Comparison of ENCODE assay signal across 8 cellular contexts in the genomic region with DNA sequence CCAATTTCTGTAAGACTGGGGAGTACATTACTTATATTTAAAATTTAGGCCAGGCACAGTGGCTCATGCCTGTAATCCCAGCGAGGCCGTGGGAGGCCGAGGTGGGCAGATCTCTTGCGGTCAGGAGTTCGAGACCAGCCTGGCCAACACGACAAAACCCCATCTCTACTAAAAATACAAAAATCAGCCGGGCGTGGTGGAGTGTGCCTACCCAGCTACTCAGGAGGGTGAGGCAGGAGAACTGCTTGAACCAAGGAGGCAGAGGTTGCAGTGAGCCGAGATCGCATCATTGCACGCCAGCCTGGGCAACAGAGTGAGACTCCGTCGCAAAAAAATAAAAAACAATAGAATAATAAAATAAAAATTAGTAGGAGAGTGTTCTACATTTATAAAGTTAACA. TPM values are rescaled to one million over a fixed set of nuclear protein-coding genes. Genes with fewer than 3 reads are reported as not detected.
DNase-seq lines count a peak whose midpoint lies in the region; ATAC-seq, FAIRE-seq and TF ChIP-seq lines count a peak whose summit lies in the region.
"Not testable (repeated sequence)": the region's sequence is repeated elsewhere in the genome, so short reads cannot be mapped to it uniquely, and the experiment has no call there.

No MANE protein-coding gene starts in this region.

- FAIRE-seq in K562 (lab: Jason Lieb, UNC): not testable (repeated sequence)

- not testable (repeated sequence) for H3K27me3 Mint-ChIP-seq in CD8-positive, alpha-beta memory T cell; WTC11 (ENCODE audit: low read depth); naive B cell
- H3K27me3 Mint-ChIP-seq in glutamatergic neuron (ENCODE audit: unreplicated experiment): peaks cover 18% of the 10 kb centered on the region

- not testable (repeated sequence) for H3K36me3 ChIP-seq in CD8-positive, alpha-beta memory T cell (ENCODE audit: insufficient read depth, low read length); KMS-11 (ENCODE audit: insufficient read depth); K562 (ENCODE audit: control insufficient read depth, insufficient read depth, low read length); rectal smooth muscle tissue (ENCODE audit: control insufficient read depth, insufficient read depth, low read length); upper lobe of right lung

- intact Hi-C loops in K562 (cut with micrococcal nuclease): loop anchor here (5.0 kb wide), 2 partner anchors 34 to 104 kb away; partner anchors contain the start of gene MKRN2
- intact Hi-C loops in upper lobe of right lung (cut with DNase I): not testable (repeated sequence)

- DNase-seq in CD8-positive, alpha-beta memory T cell; WTC11 (ENCODE audit: low spot score); K562 (ENCODE audit: extremely low read depth in 1 of 4, low spot score in 3 of 4); glutamatergic neuron; naive B cell; upper lobe of right lung: not testable (repeated sequence)

- CTCF ChIA-PET in CD8-positive, alpha-beta memory T cell (lab: Charles Lee); K562 (lab: Yijun Ruan, JAX; ENCODE audit: low intra/inter-chr PET ratio): not testable (repeated sequence)
- CTCF ChIA-PET in WTC11 (lab: Charles Lee): interaction anchor here (0.6 kb wide), 1 partner anchor 72 kb away, joined by 3 read pairs; no protein-coding TSS in a partner anchor

- H3K4me1 ChIP-seq in CD8-positive, alpha-beta memory T cell (ENCODE audit: insufficient read depth, low read length): peaks cover 49% of the 10 kb centered on the region
- peaks cover 34% of the 10 kb centered on the region for H3K4me1 ChIP-seq in KMS-11 (ENCODE audit: low read depth, poor library complexity, severe bottlenecking)
- H3K4me1 ChIP-seq in K562 (replicated peaks in 1 of 2; ENCODE audit: control insufficient read depth in 2 of 2, insufficient read depth in 2 of 2, low read length in 2 of 2): peaks cover 32 to 41% of the 10 kb centered on the region in 2 experiments
- peaks cover 12% of the 10 kb centered on the region for H3K4me1 ChIP-seq in rectal smooth muscle tissue (ENCODE audit: control insufficient read depth, insufficient read depth, low read length)
- peaks cover 61% of the 10 kb centered on the region for H3K4me1 ChIP-seq in upper lobe of right lung

- TF ChIP-seq RAD21 in K562 (CRISPR knock-in tag; conservative IDR thresholded peaks at IDR 0.05 in 1 of 2, IDR thresholded peaks at IDR 0.05 in 1 of 2): not testable (repeated sequence)

- BruUV-seq in K562 (replicated peaks; lab: Mats Ljungman, UMichigan): not testable (repeated sequence)

- H3K9me3 Mint-ChIP-seq in CD8-positive, alpha-beta memory T cell; WTC11; naive B cell: not testable (repeated sequence)
- H3K9me3 Mint-ChIP-seq in glutamatergic neuron (ENCODE audit: unreplicated experiment): peaks cover 16% of the 10 kb centered on the region

- 55% methylated on average over 13 of the region's 13 CpGs for WGBS in K562 (ENCODE audit: insufficient coverage, low coverage, missing lambda C conversion rate)

- not testable (repeated sequence) for H3K9ac ChIP-seq in KMS-11; rectal smooth muscle tissue (ENCODE audit: low read length)
- peak overlapping the region; percentile 76 to 98; a peak in 3 of 4 replicates for H3K9ac ChIP-seq in K562 (ENCODE audit: insufficient read depth in 1 of 2, low read depth in 2 of 2, low read length in 2 of 2)

- POLR2A ChIA-PET in CD8-positive, alpha-beta memory T cell (lab: Charles Lee); WTC11 (lab: Charles Lee): not testable (repeated sequence)
- POLR2A ChIA-PET in K562 (lab: Yijun Ruan, JAX): interaction anchor here (1.2 to 5.0 kb wide), 5 partner anchors 11 to 103 kb away, joined by 3 to 24 read pairs (median 6); no protein-coding TSS in a partner anchor

- H4K20me1 ChIP-seq in KMS-11 (ENCODE audit: insufficient read depth) (peaks cover 20% of the 10 kb centered on the region), K562 (replicated peaks; ENCODE audit: control insufficient read depth, insufficient read depth, low read length) (peaks cover 31% of the 10 kb centered on the region)

- H3K36me3 Mint-ChIP-seq in CD8-positive, alpha-beta memory T cell: peaks cover 0 to 18% (median 4%) of the 10 kb centered on the region in 3 donors
- H3K36me3 Mint-ChIP-seq in WTC11; glutamatergic neuron (ENCODE audit: unreplicated experiment); naive B cell: not testable (repeated sequence)

- in situ Hi-C loops in K562 (cut with MboI): not testable (repeated sequence)

- H3K4me3 Mint-ChIP-seq in CD8-positive, alpha-beta memory T cell: peak overlapping the region in 4 of 7 donors; percentile 23 to 100 (median 42)
- H3K4me3 Mint-ChIP-seq in WTC11: not testable (repeated sequence)
- peak overlapping the region; percentile 100 for H3K4me3 Mint-ChIP-seq in glutamatergic neuron (ENCODE audit: unreplicated experiment)
- H3K4me3 Mint-ChIP-seq in naive B cell: peak overlapping the region in 6 of 8 donors; percentile 15 to 76 (median 42)

- H3K79me2 ChIP-seq in KMS-11 (ENCODE audit: insufficient read depth, low read depth): peaks cover 75% of the 10 kb centered on the region
- H3K79me2 ChIP-seq in K562 (ENCODE audit: control insufficient read depth, insufficient read depth, low read length): peaks cover 76% of the 10 kb centered on the region

- TF ChIP-seq EP300 in K562 (IDR thresholded peaks at IDR 0.05; ENCODE audit: low read length): not testable (repeated sequence)

- H3K27ac Mint-ChIP-seq in CD8-positive, alpha-beta memory T cell: peak overlapping the region in 2 of 8 donors; percentile 29 to 66
- H3K27ac Mint-ChIP-seq in WTC11; glutamatergic neuron (ENCODE audit: unreplicated experiment); naive B cell: not testable (repeated sequence)

- peaks cover 47 to 71% (median 66%) of the 10 kb centered on the region in 3 donors for H3K4me1 Mint-ChIP-seq in CD8-positive, alpha-beta memory T cell
- H3K4me1 Mint-ChIP-seq in WTC11 (peaks cover 36% of the 10 kb centered on the region), glutamatergic neuron (ENCODE audit: low read depth, unreplicated experiment) (peaks cover 24% of the 10 kb centered on the region), naive B cell (peaks cover 34 to 61% (median 54%) of the 10 kb centered on the region in 3 donors)

- H3K4me2 ChIP-seq in KMS-11: peak overlapping the region; percentile 71
- peak overlapping the region; percentile 30; the same call in 1 of the 2 replicates for H3K4me2 ChIP-seq in K562 (ENCODE audit: insufficient read depth, low read length)

- TF ChIP-seq POLR2A in K562 (conservative IDR thresholded peaks at IDR 0.05): not testable (repeated sequence)

- not testable (repeated sequence) for H3K9me1 ChIP-seq in K562 (ENCODE audit: control insufficient read depth, insufficient read depth, low read length)

- not testable (repeated sequence) for ATAC-seq in WTC11; K562; naive B cell (ENCODE audit: low read depth in 2 of 2); upper lobe of right lung

- not testable (repeated sequence) for H3K9me3 ChIP-seq in CD8-positive, alpha-beta memory T cell (ENCODE audit: low read length); K562 (replicated peaks; ENCODE audit: control insufficient read depth, insufficient read depth, low read depth, low read length); upper lobe of right lung

- not testable (repeated sequence) for TF ChIP-seq CTCF in KMS-11 (conservative IDR thresholded peaks at IDR 0.05; ENCODE audit: low read depth, low read length); WTC11 (IDR thresholded peaks at IDR 0.05); K562 (IDR thresholded peaks at IDR 0.05 in 2 of 3, conservative IDR thresholded peaks at IDR 0.05 in 1 of 3; ENCODE audit: insufficient read depth in 2 of 3, low read depth in 1 of 3, low read length in 3 of 3); glutamatergic neuron (IDR thresholded peaks at IDR 0.05; ENCODE audit: partially characterized antibody, unreplicated experiment); upper lobe of right lung (IDR thresholded peaks at IDR 0.05)

- not testable (repeated sequence) for H2AFZ ChIP-seq in KMS-11 (ENCODE audit: low read depth); K562 (ENCODE audit: low read depth, low read length)

- not testable (repeated sequence) for H3K27ac ChIP-seq in CD8-positive, alpha-beta memory T cell (ENCODE audit: low read depth, low read length); KMS-11; K562 (ENCODE audit: extremely low read depth, low read depth, low read length); rectal smooth muscle tissue (ENCODE audit: low read depth, low read length); upper lobe of right lung

- not testable (repeated sequence) for H3K27me3 ChIP-seq in CD8-positive, alpha-beta memory T cell (ENCODE audit: insufficient read depth, low read length, poor library complexity, severe bottlenecking); KMS-11 (ENCODE audit: insufficient read depth, low read depth); K562 (ENCODE audit: control insufficient read depth in 2 of 2, insufficient read depth in 2 of 2, low read length in 2 of 2); rectal smooth muscle tissue (ENCODE audit: control insufficient read depth, insufficient read depth, low read length); upper lobe of right lung

- not testable (repeated sequence) for H3K4me3 ChIP-seq in CD8-positive, alpha-beta memory T cell (ENCODE audit: low read length); KMS-11 (IDR thresholded peaks at IDR 0.05; ENCODE audit: insufficient read depth, low read depth, low read length); K562
- H3K4me3 ChIP-seq in rectal smooth muscle tissue (ENCODE audit: low read length): peak overlapping the region; percentile 23
- H3K4me3 ChIP-seq in upper lobe of right lung: peak overlapping the region; percentile 86

RNA-seq across cellular contexts. Expression of gene RAF1, which starts 2.5 kb away (rescaled TPM):
- total RNA-seq in CD8-positive, alpha-beta memory T cell: 10 to 100 TPM; 89.4 to 90.9 TPM
- polyA plus RNA-seq in CD8-positive, alpha-beta memory T cell: 73.1 TPM
- total RNA-seq in WTC11 (2021) (85.0 to 101 TPM (median 86.1 TPM) in 3 replicates), K562 (2014; rRNA removed) (74.5 and 104 TPM in 2 replicates), K562 (2014; rRNA removed; fragmentation: Illumina TruSeq; extraction: Trizol) (91.4 and 95.2 TPM in 2 replicates), K562 (2015; rRNA removed; fragmentation: Illumina TruSeq; extraction: Trizol) (92.6 and 97.5 TPM in 2 replicates), K562 (2021) (78.3 and 83.2 TPM in 2 replicates), glutamatergic neuron (ENCODE audit: unreplicated experiment) (185 TPM), upper lobe of right lung (91.6 TPM)
- 242 and 294 TPM in 2 replicates for total RNA-seq in K562 (2011; cell fraction: chromatin; rRNA removed; ENCODE audit: low replicate concordance)
- 149 and 152 TPM in 2 replicates for total RNA-seq in K562 (2011; cell fraction: nucleolus; rRNA removed)
- total RNA-seq in K562 (2011; cell fraction: nucleoplasm; rRNA removed): 183 and 224 TPM in 2 replicates
- polyA plus RNA-seq in K562 (2011; rRNA removed) (155 and 183 TPM in 2 replicates), K562 (2014; fragmentation: Illumina TruSeq; extraction: Trizol) (95.5 and 106 TPM in 2 replicates), K562 (2014; fragmentation: Nextera tagmentation; extraction: Ambion mirVana) (10 to 100 TPM; 28.0 to 32.3 TPM), K562 (2014; rRNA removed) (85.6 and 96.8 TPM in 2 replicates), naive B cell (ENCODE audit: low read depth in 6 of 6) (10 to 100 TPM; 44.3 to 69.2 (median 59.5) TPM)
- 124 and 134 TPM in 2 replicates for polyA plus RNA-seq in K562 (2011; cell fraction: cytosol; rRNA removed)
- polyA plus RNA-seq in K562 (2011; cell fraction: nucleus; rRNA removed): 176 and 181 TPM in 2 replicates
- 61.9 and 70.8 TPM in 2 replicates for polyA plus RNA-seq in K562 (2012)
- polyA minus RNA-seq in K562 (2011; rRNA and poly(A)+ RNA removed): 208 and 239 TPM in 2 replicates
- polyA minus RNA-seq in K562 (2011; cell fraction: cytosol; rRNA and poly(A)+ RNA removed): 66.7 and 92.6 TPM in 2 replicates
- polyA minus RNA-seq in K562 (2011; cell fraction: nucleus; rRNA and poly(A)+ RNA removed): 109 and 169 TPM in 2 replicates
